In genomic region chr15:81480645-81481053, GRCh38 we compare ENCODE assay signal across 8 cellular contexts.
DNase-seq lines count a peak whose midpoint lies in the region; ATAC-seq, FAIRE-seq and TF ChIP-seq lines count a peak whose summit lies in the region.

No MANE protein-coding gene starts in this region.

- intact Hi-C loops in HCT116 (cut with micrococcal nuclease), result loop anchor here (1.0 to 5.0 kb wide), 4 partner anchors 203 to 718 kb away; no protein-coding TSS in a partner anchor
- intact Hi-C loops in activated CD8-positive, alpha-beta T cell treated with anti-CD3 and anti-CD28 coated beads for 36 hours (cut with micrococcal nuclease), result loop anchor here (10.0 kb wide), 1 partner anchor 454 kb away; no protein-coding TSS in a partner anchor

- POLR2A ChIA-PET in HCT116 (lab: Charles Lee), result no interaction called here
- POLR2A ChIA-PET in activated CD8-positive, alpha-beta T cell treated with anti-CD3 and anti-CD28 coated beads for 36 hours (lab: Charles Lee), result no interaction called here

- ATAC-seq in HCT116 (peak; percentile 78), gastroesophageal sphincter (no peak), GM19397 (IDR thresholded peaks at IDR 0.05; ENCODE audit: unreplicated experiment) (no peak)
- ATAC-seq in activated CD8-positive, alpha-beta T cell treated with anti-CD3 and anti-CD28 coated beads for 36 hours, result peak; percentile 30

- no peak overlapping the region for H3K4me3 Mint-ChIP-seq in activated CD8-positive, alpha-beta T cell treated with anti-CD3 and anti-CD28 coated beads for 36 hours
- no peak overlapping the region for H3K4me3 Mint-ChIP-seq in osteocyte (ENCODE audit: unreplicated experiment)

- TF ChIP-seq CTCF in D721Med (IDR thresholded peaks at IDR 0.05; ENCODE audit: insufficient read depth, missing control alignments), result peak; percentile 83
- TF ChIP-seq CTCF in HCT116 (IDR thresholded peaks at IDR 0.05 in 2 of 3, conservative IDR thresholded peaks at IDR 0.05 in 1 of 3; ENCODE audit: borderline replicate concordance in 1 of 3, insufficient read depth in 1 of 3, low read depth in 2 of 3, low read length in 2 of 3), result peak; percentile 62 to 89 (median 72); a peak in 5 of 6 replicates
- TF ChIP-seq CTCF in activated CD8-positive, alpha-beta T cell treated with anti-CD3 and anti-CD28 coated beads for 36 hours (IDR thresholded peaks at IDR 0.05), result peak; percentile 87
- peak; percentile 83 to 91 (median 88) for TF ChIP-seq CTCF in gastroesophageal sphincter (IDR thresholded peaks at IDR 0.05)
- TF ChIP-seq CTCF in osteocyte (IDR thresholded peaks at IDR 0.05), result peak; percentile 79

- no peaks in the 10 kb centered on the region for H3K27me3 Mint-ChIP-seq in activated CD8-positive, alpha-beta T cell treated with anti-CD3 and anti-CD28 coated beads for 36 hours
- no peaks in the 10 kb centered on the region for H3K27me3 Mint-ChIP-seq in osteocyte (ENCODE audit: unreplicated experiment)

- BruUV-seq in HCT116 (replicated peaks; lab: Mats Ljungman, UMichigan), result no TSS peak

- H3K4me3 ChIP-seq in HCT116 (replicated peaks in 1 of 2; ENCODE audit: low read depth in 1 of 2, low read length in 2 of 2), result no peak overlapping the region
- H3K4me3 ChIP-seq in gastroesophageal sphincter, result no peak overlapping the region

- H4K20me1 ChIP-seq in HCT116 (ENCODE audit: insufficient read depth), result no peaks in the 10 kb centered on the region

- CTCF ChIA-PET in HCT116 (lab: Charles Lee), result interaction anchor here (1.0 kb wide), 1 partner anchor 643 kb away, joined by 3 read pairs; no protein-coding TSS in a partner anchor
- CTCF ChIA-PET in activated CD8-positive, alpha-beta T cell treated with anti-CD3 and anti-CD28 coated beads for 36 hours (lab: Charles Lee), result interaction anchor here (0.6 to 2.0 kb wide), 12 partner anchors 10 to 657 kb away, joined by 3 to 10 read pairs (median 4); no protein-coding TSS in a partner anchor

- H3K4me2 ChIP-seq in HCT116 (ENCODE audit: low read length), result no peak overlapping the region

- peak; percentile 67 for FAIRE-seq in D721Med (lab: Jason Lieb, UNC)

- DNase-seq in D721Med (ENCODE audit: insufficient read length, low spot score), result no peak
- peak; percentile 24 for DNase-seq in HCT116 (ENCODE audit: low read depth, low spot score)
- peak; percentile 31 for DNase-seq in NCI-H226
- peak; percentile 10 for DNase-seq in activated CD8-positive, alpha-beta T cell treated with anti-CD3 and anti-CD28 coated beads for 36 hours
- DNase-seq in osteocyte (ENCODE audit: extremely low spot score, unreplicated experiment), result no peak
- DNase-seq in GOT3 (lab: John Stamatoyannopoulos, UW), result no peak

- TF ChIP-seq EP300 in gastroesophageal sphincter (IDR thresholded peaks at IDR 0.05), result no peak

- H3K36me3 Mint-ChIP-seq in activated CD8-positive, alpha-beta T cell treated with anti-CD3 and anti-CD28 coated beads for 36 hours (ENCODE audit: low read depth), result no peaks in the 10 kb centered on the region
- no peaks in the 10 kb centered on the region for H3K36me3 Mint-ChIP-seq in osteocyte (ENCODE audit: unreplicated experiment)

- no peak overlapping the region for H3K27ac Mint-ChIP-seq in activated CD8-positive, alpha-beta T cell treated with anti-CD3 and anti-CD28 coated beads for 36 hours
- H3K27ac Mint-ChIP-seq in osteocyte (ENCODE audit: unreplicated experiment), result no peak overlapping the region

- no peaks in the 10 kb centered on the region for H3K36me3 ChIP-seq in HCT116 (ENCODE audit: control insufficient read depth in 1 of 2, insufficient read depth in 2 of 2, low read length in 2 of 2)
- no peaks in the 10 kb centered on the region for H3K36me3 ChIP-seq in gastroesophageal sphincter

- no peaks in the 10 kb centered on the region for H3K9me2 ChIP-seq in HCT116 (ENCODE audit: insufficient read depth)

- no peak overlapping the region for H3K9ac ChIP-seq in HCT116 (ENCODE audit: low read length)

- H3K4me1 ChIP-seq in HCT116 (ENCODE audit: control insufficient read depth in 1 of 2, insufficient read depth in 2 of 2, low read length in 2 of 2) (no peaks in the 10 kb centered on the region), gastroesophageal sphincter (no peaks in the 10 kb centered on the region)

- 35 to 37% methylated on average over 5 to 6 of the region's 7 CpGs for WGBS in gastroesophageal sphincter (ENCODE audit: low coverage in 1 of 2), 2 donors

- peak; percentile 80 for TF ChIP-seq RAD21 in HCT116 (IDR thresholded peaks at IDR 0.05; ENCODE audit: low read depth)

- H3K9me3 Mint-ChIP-seq in activated CD8-positive, alpha-beta T cell treated with anti-CD3 and anti-CD28 coated beads for 36 hours, result no peaks in the 10 kb centered on the region
- H3K9me3 Mint-ChIP-seq in osteocyte (ENCODE audit: unreplicated experiment), result no peaks in the 10 kb centered on the region

- no peak overlapping the region for H2AFZ ChIP-seq in HCT116 (ENCODE audit: low read depth, low read length, poor library complexity, severe bottlenecking)

- H3K79me2 ChIP-seq in HCT116 (ENCODE audit: insufficient read depth, low read length), result no peaks in the 10 kb centered on the region

- no peaks in the 10 kb centered on the region for H3K9me3 ChIP-seq in HCT116 (ENCODE audit: control insufficient read depth in 1 of 2, insufficient read depth in 1 of 2, low read depth in 1 of 2, low read length in 2 of 2)
- no peaks in the 10 kb centered on the region for H3K9me3 ChIP-seq in gastroesophageal sphincter

- RAD21 ChIA-PET in HCT116 (lab: Charles Lee; ENCODE audit: low non-redundant PET in 1 of 2, low total read pairs in 2 of 2, uncharacterized antibody in 2 of 2, unreplicated experiment in 2 of 2), result no interaction called here

- H3K4me1 Mint-ChIP-seq in activated CD8-positive, alpha-beta T cell treated with anti-CD3 and anti-CD28 coated beads for 36 hours (ENCODE audit: low read depth), result no peaks in the 10 kb centered on the region
- no peaks in the 10 kb centered on the region for H3K4me1 Mint-ChIP-seq in osteocyte (ENCODE audit: unreplicated experiment)

- peaks cover 27% of the 10 kb centered on the region; the same call in 1 of the 2 replicates for H3K27me3 ChIP-seq in HCT116 (ENCODE audit: insufficient read depth, low read length)
- no peaks in the 10 kb centered on the region for H3K27me3 ChIP-seq in gastroesophageal sphincter

- H3K27ac ChIP-seq in HCT116 (ENCODE audit: low read depth, low read length), result no peak overlapping the region
- no peak overlapping the region for H3K27ac ChIP-seq in gastroesophageal sphincter

- no peak for TF ChIP-seq POLR2A in HCT116 (IDR thresholded peaks at IDR 0.05; ENCODE audit: borderline replicate concordance, extremely low read depth, insufficient read depth, insufficient read length)
- TF ChIP-seq POLR2A in gastroesophageal sphincter (IDR thresholded peaks at IDR 0.05), result no peak

TF ChIP-seq in HCT116, 20 proteins besides CTCF, POLR2A, EP300 and RAD21:
- TF ChIP-seq REST (IDR thresholded peaks at IDR 0.05; ENCODE audit: low read depth) (no peak), MAX (IDR thresholded peaks at IDR 0.05) (no peak), ATF3 (IDR thresholded peaks at IDR 0.05) (no peak), YY1 (IDR thresholded peaks at IDR 0.05; ENCODE audit: extremely low read depth, insufficient replicate concordance, low read depth, low read length) (no peak), JUND (IDR thresholded peaks at IDR 0.05) (no peak)

Comparison
In these comparisons a context has a peak if more than half of its experiments do, and no peak if none do; other contexts are left out.
1. DNase-seq: peak in HCT116 (single experiment), NCI-H226 (single experiment) and activated CD8-positive, alpha-beta T cell treated with anti-CD3 and anti-CD28 coated beads for 36 hours (single experiment); none in D721Med (single experiment), osteocyte (single experiment) and GOT3 (single experiment).
2. ATAC-seq: peak in HCT116 (single experiment) and activated CD8-positive, alpha-beta T cell treated with anti-CD3 and anti-CD28 coated beads for 36 hours (single experiment); none in gastroesophageal sphincter (single experiment) and GM19397 (single experiment).
3. Peak in every context shown above with its lines, with median percentiles within 50 percentile points of each other: CTCF ChIP-seq.